ENCODE assay signal across 22 cellular contexts in genomic region chr5:54278031-54278830, GRCh38. TPM values are rescaled to one million over a fixed set of nuclear protein-coding genes. Genes with fewer than 3 reads are reported as not detected.
DNase-seq lines count a peak whose midpoint lies in the region; TF ChIP-seq lines count a peak whose summit lies in the region.
"Had no signal": no experiment of that assay in that cellular context is flagged by ENCODE, and none has a peak within 500 bp of the region (broad histone marks: within the 10 kb centered on the region; RNA-seq: fewer than 3 reads in every experiment).

No MANE protein-coding gene starts in this region.

- H3K4me1 ChIP-seq in cardiac muscle cell (ENCODE audit: low read depth) (no peaks in the 10 kb centered on the region), right atrium auricular region (peaks cover 0 to 13% of the 10 kb centered on the region in 2 donors), breast epithelium (no peaks in the 10 kb centered on the region), thyroid gland (peaks cover 0 to 15% of the 10 kb centered on the region in 2 donors)
- H3K4me1 ChIP-seq: uterus had no signal

- DNase-seq in cardiac muscle cell (ENCODE audit: low read depth in 1 of 2, low spot score in 1 of 2) (peak in 1 of 2 donors; percentile 22), right atrium auricular region (ENCODE audit: low spot score) (no peak), breast epithelium (ENCODE audit: low spot score in 2 of 2) (peak in 1 of 2 donors; percentile 67), kidney tubule cell (ENCODE audit: low spot score) (peak; percentile 26), thyroid gland (peak; percentile 24 to 41), NAMALWA (ENCODE audit: low spot score) (no peak), GOT3 (lab: John Stamatoyannopoulos, UW) (no peak)
- no peak for DNase-seq in stimulated activated CD4-positive, alpha-beta T cell treated with anti-CD3 and anti-CD28 coated beads, Interleukin-4, amount 100 ng/mL, for 1 hour
- DNase-seq: 8988T; activated CD8-positive, alpha-beta T cell treated with anti-CD3 and anti-CD28 coated beads, Interleukin-2, amount 10 ng/mL, durations not matched to agents 7 days and 5 days; effector CD8-positive, alpha-beta T cell; glutamatergic neuron; H7; naive thymus-derived CD4-positive, alpha-beta T cell; NCI-H146; NCI-H748 treated with DMSO at 0.1 percent for 48 hours; Right ventricle myocardium superior; stimulated activated CD4-positive, alpha-beta T cell treated with anti-CD3 and anti-CD28 coated beads, Interleukin-1b, Interleukin-23, amount 100 ng/mL, for 48 hours; testis; uterus had no signal

- 58 to 65% methylated on average over 3 of the region's 3 CpGs for WGBS in thyroid gland, 2 donors

- no peak overlapping the region for H3K4me3 ChIP-seq in cardiac muscle cell
- H3K4me3 ChIP-seq in right atrium auricular region: no peak overlapping the region
- H3K4me3 ChIP-seq in breast epithelium: no peak overlapping the region
- no peak overlapping the region for H3K4me3 ChIP-seq in thyroid gland (replicated peaks in 1 of 3)
- H3K4me3 ChIP-seq: coronary artery, testis, uterus had no signal

- H3K9me3 ChIP-seq in cardiac muscle cell (ENCODE audit: low read depth) (no peaks in the 10 kb centered on the region), right atrium auricular region (no peaks in the 10 kb centered on the region), breast epithelium (no peaks in the 10 kb centered on the region), thyroid gland (no peaks in the 10 kb centered on the region)
- H3K9me3 ChIP-seq: testis, uterus had no signal

- TF ChIP-seq CTCF in cardiac muscle cell (IDR thresholded peaks at IDR 0.05; ENCODE audit: low read depth, low read length) (no peak), right atrium auricular region (IDR thresholded peaks at IDR 0.05) (no peak), breast epithelium (IDR thresholded peaks at IDR 0.05) (no peak), thyroid gland (IDR thresholded peaks at IDR 0.05) (no peak)

- intact Hi-C loops in breast epithelium (cut with DNase I; ENCODE audit: low total_unique reads): no loop called here
- intact Hi-C loops in thyroid gland (cut with DNase I): no loop called here

- H3K36me3 ChIP-seq in cardiac muscle cell (no peaks in the 10 kb centered on the region), right atrium auricular region (no peaks in the 10 kb centered on the region), breast epithelium (no peaks in the 10 kb centered on the region), thyroid gland (no peaks in the 10 kb centered on the region)
- H3K36me3 ChIP-seq: uterus had no signal

- peak overlapping the region; percentile 69 for H3K27ac ChIP-seq in cardiac muscle cell
- no peak overlapping the region for H3K27ac ChIP-seq in right atrium auricular region
- H3K27ac ChIP-seq in breast epithelium: peak overlapping the region; percentile 46 to 72
- H3K27ac ChIP-seq in thyroid gland: no peak overlapping the region
- H3K27ac ChIP-seq: coronary artery, HL-60, testis, uterus had no signal

- TF ChIP-seq POLR2A in breast epithelium (IDR thresholded peaks at IDR 0.05): no peak
- no peak for TF ChIP-seq POLR2A in thyroid gland (IDR thresholded peaks at IDR 0.05)

- no peaks in the 10 kb centered on the region for H3K27me3 ChIP-seq in cardiac muscle cell
- H3K27me3 ChIP-seq in right atrium auricular region: no peaks in the 10 kb centered on the region
- no peaks in the 10 kb centered on the region for H3K27me3 ChIP-seq in breast epithelium
- no peaks in the 10 kb centered on the region for H3K27me3 ChIP-seq in thyroid gland
- H3K27me3 ChIP-seq: testis, uterus had no signal

RNA-seq across cellular contexts. Expression of gene ARL15, which starts 32.1 kb away (rescaled TPM):
- total RNA-seq in cardiac muscle cell (27.4 and 31.6 TPM in 2 replicates), right atrium auricular region (10 to 100 TPM; 11.4 to 22.8 TPM), breast epithelium (10 to 100 TPM; 29.0 to 65.0 (median 42.9) TPM), thyroid gland (10 to 100 TPM; 23.2 to 39.0 (median 29.5) TPM)
- polyA plus RNA-seq in cardiac muscle cell: 21.8 and 23.2 TPM in 2 replicates

Comparison
In these comparisons a context has a peak if more than half of its experiments do, and no peak if none do; other contexts are left out.
1. H3K27ac ChIP-seq: peak in cardiac muscle cell (single experiment) and breast epithelium (2 of 2); none in right atrium auricular region (0 of 2) and thyroid gland (0 of 3).
2. DNase-seq: peak in kidney tubule cell (single experiment) and thyroid gland (2 of 2); none in right atrium auricular region (single experiment), stimulated activated CD4-positive, alpha-beta T cell treated with anti-CD3 and anti-CD28 coated beads, Interleukin-4, amount 100 ng/mL, for 1 hour (single experiment), NAMALWA (single experiment) and GOT3 (single experiment).